In genomic region chr15:40859206-40859851, GRCh38 we compare ENCODE assay signal across 1 cellular context.
TF ChIP-seq lines count a peak whose summit lies in the region.

No MANE protein-coding gene starts in this region.

TF ChIP-seq in K562, 482 proteins besides CTCF, POLR2A, EP300 and RAD21 (continued from another document):
- TF ChIP-seq MCM5 (IDR thresholded peaks at IDR 0.05; ENCODE audit: low read depth) (no peak), SUPT5H (IDR thresholded peaks at IDR 0.05) (no peak), MYC (IDR thresholded peaks at IDR 0.05; ENCODE audit: low read depth, low read length) (0 out of 2 replicates have a peak, but pooled peaks have one; percentile 37), MYC (CRISPR knock-in tag; IDR thresholded peaks at IDR 0.05; ENCODE audit: borderline replicate concordance, low read depth) (no peak), BHLHE40 (IDR thresholded peaks at IDR 0.05; ENCODE audit: low read length) (peak; percentile 73), ZBTB11 (CRISPR knock-in tag; IDR thresholded peaks at IDR 0.05) (no peak), SPI1 (IDR thresholded peaks at IDR 0.05; ENCODE audit: borderline replicate concordance, low read depth, low read length) (no peak), GTF2F1 (IDR thresholded peaks at IDR 0.05; ENCODE audit: low read depth, low read length) (no peak), RBM17 (IDR thresholded peaks at IDR 0.05; ENCODE audit: borderline replicate concordance, low read depth, low read length) (no peak), XRCC4 (IDR thresholded peaks at IDR 0.05; ENCODE audit: extremely low read depth, insufficient read depth, insufficient read length) (no peak), ZNF778 (CRISPR knock-in tag; IDR thresholded peaks at IDR 0.05) (no peak), CEBPG (CRISPR knock-in tag; IDR thresholded peaks at IDR 0.05) (no peak), CEBPG (tag; conservative IDR thresholded peaks at IDR 0.05 in 1 of 2, IDR thresholded peaks at IDR 0.05 in 1 of 2) (no peak), KHSRP (IDR thresholded peaks at IDR 0.05) (no peak), CC2D1A (IDR thresholded peaks at IDR 0.05) (0 out of 2 replicates have a peak, but pooled peaks have one; percentile 20), CTBP1 (IDR thresholded peaks at IDR 0.05; ENCODE audit: borderline replicate concordance) (peak; percentile 61; the same call in 1 of the 2 replicates), ZNF282 (CRISPR knock-in tag; IDR thresholded peaks at IDR 0.05) (0 out of 2 replicates have a peak, but pooled peaks have one; percentile 45), FOXK1 (CRISPR knock-in tag; IDR thresholded peaks at IDR 0.05; ENCODE audit: borderline replicate concordance) (no peak), SMARCE1 (IDR thresholded peaks at IDR 0.05) (no peak), CREM (IDR thresholded peaks at IDR 0.05; ENCODE audit: low read depth) (peak; percentile 60), NCOA2 (IDR thresholded peaks at IDR 0.05; ENCODE audit: partially characterized antibody in 2 of 2) (no peak), CREB1 (IDR thresholded peaks at IDR 0.05) (no peak), CREB1 (CRISPR knock-in tag; IDR thresholded peaks at IDR 0.05) (no peak), KLF16 (IDR thresholded peaks at IDR 0.05) (0 out of 2 replicates have a peak, but pooled peaks have one; percentile 31), SP2 (IDR thresholded peaks at IDR 0.05; ENCODE audit: extremely low read depth, low read depth, low read length, poor library complexity, severe bottlenecking) (no peak), HDAC2 (IDR thresholded peaks at IDR 0.05) (no peak), NELFE (IDR thresholded peaks at IDR 0.05; ENCODE audit: insufficient read depth, insufficient read length) (no peak), EP400 (IDR thresholded peaks at IDR 0.05) (no peak), GATAD2A (IDR thresholded peaks at IDR 0.05) (0 out of 2 replicates have a peak, but pooled peaks have one; percentile 40), KAT8 (IDR thresholded peaks at IDR 0.05; ENCODE audit: low read depth) (no peak), CXXC5 (CRISPR knock-in tag; IDR thresholded peaks at IDR 0.05) (peak; percentile 34; the same call in 1 of the 2 replicates), RCOR1 (IDR thresholded peaks at IDR 0.05; ENCODE audit: borderline replicate concordance in 1 of 2, low read depth in 2 of 2, low read length in 2 of 2) (0 out of 4 replicates have a peak, but pooled peaks of 1 of the 2 experiments have one; percentile 34), POU5F1 (IDR thresholded peaks at IDR 0.05; ENCODE audit: borderline replicate concordance, low read depth, low read length, partially characterized antibody) (no peak), PHTF2 (CRISPR knock-in tag; IDR thresholded peaks at IDR 0.05) (no peak)
- TF ChIP-seq, protein P1, sequence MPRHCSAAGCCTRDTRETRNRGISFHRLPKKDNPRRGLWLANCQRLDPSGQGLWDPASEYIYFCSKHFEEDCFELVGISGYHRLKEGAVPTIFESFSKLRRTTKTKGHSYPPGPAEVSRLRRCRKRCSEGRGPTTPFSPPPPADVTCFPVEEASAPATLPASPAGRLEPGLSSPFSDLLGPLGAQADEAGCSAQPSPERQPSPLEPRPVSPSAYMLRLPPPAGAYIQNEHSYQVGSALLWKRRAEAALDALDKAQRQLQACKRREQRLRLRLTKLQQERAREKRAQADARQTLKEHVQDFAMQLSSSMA (CRISPR knock-in tag; IDR thresholded peaks at IDR 0.05) = no peak
- TF ChIP-seq, protein P2, sequence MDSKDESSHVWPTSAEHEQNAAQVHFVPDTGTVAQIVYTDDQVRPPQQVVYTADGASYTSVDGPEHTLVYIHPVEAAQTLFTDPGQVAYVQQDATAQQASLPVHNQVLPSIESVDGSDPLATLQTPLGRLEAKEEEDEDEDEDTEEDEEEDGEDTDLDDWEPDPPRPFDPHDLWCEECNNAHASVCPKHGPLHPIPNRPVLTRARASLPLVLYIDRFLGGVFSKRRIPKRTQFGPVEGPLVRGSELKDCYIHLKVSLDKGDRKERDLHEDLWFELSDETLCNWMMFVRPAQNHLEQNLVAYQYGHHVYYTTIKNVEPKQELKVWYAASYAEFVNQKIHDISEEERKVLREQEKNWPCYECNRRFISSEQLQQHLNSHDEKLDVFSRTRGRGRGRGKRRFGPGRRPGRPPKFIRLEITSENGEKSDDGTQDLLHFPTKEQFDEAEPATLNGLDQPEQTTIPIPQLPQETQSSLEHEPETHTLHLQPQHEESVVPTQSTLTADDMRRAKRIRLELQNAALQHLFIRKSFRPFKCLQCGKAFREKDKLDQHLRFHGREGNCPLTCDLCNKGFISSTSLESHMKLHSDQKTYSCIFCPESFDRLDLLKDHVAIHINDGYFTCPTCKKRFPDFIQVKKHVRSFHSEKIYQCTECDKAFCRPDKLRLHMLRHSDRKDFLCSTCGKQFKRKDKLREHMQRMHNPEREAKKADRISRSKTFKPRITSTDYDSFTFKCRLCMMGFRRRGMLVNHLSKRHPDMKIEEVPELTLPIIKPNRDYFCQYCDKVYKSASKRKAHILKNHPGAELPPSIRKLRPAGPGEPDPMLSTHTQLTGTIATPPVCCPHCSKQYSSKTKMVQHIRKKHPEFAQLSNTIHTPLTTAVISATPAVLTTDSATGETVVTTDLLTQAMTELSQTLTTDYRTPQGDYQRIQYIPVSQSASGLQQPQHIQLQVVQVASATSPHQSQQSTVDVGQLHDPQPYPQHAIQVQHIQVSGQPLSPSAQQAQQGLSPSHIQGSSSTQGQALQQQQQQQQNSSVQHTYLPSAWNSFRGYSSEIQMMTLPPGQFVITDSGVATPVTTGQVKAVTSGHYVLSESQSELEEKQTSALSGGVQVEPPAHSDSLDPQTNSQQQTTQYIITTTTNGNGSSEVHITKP (IDR thresholded peaks at IDR 0.05; ENCODE audit: partially characterized antibody) = peak; percentile 17
- TF ChIP-seq, protein P3, sequence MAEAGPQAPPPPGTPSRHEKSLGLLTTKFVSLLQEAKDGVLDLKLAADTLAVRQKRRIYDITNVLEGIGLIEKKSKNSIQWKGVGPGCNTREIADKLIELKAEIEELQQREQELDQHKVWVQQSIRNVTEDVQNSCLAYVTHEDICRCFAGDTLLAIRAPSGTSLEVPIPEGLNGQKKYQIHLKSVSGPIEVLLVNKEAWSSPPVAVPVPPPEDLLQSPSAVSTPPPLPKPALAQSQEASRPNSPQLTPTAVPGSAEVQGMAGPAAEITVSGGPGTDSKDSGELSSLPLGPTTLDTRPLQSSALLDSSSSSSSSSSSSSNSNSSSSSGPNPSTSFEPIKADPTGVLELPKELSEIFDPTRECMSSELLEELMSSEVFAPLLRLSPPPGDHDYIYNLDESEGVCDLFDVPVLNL (CRISPR knock-in tag; IDR thresholded peaks at IDR 0.05; ENCODE audit: low read depth) = no peak
- TF ChIP-seq, protein P4, sequence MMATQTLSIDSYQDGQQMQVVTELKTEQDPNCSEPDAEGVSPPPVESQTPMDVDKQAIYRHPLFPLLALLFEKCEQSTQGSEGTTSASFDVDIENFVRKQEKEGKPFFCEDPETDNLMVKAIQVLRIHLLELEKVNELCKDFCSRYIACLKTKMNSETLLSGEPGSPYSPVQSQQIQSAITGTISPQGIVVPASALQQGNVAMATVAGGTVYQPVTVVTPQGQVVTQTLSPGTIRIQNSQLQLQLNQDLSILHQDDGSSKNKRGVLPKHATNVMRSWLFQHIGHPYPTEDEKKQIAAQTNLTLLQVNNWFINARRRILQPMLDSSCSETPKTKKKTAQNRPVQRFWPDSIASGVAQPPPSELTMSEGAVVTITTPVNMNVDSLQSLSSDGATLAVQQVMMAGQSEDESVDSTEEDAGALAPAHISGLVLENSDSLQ (IDR thresholded peaks at IDR 0.05) = no peak
- TF ChIP-seq, protein P5, sequence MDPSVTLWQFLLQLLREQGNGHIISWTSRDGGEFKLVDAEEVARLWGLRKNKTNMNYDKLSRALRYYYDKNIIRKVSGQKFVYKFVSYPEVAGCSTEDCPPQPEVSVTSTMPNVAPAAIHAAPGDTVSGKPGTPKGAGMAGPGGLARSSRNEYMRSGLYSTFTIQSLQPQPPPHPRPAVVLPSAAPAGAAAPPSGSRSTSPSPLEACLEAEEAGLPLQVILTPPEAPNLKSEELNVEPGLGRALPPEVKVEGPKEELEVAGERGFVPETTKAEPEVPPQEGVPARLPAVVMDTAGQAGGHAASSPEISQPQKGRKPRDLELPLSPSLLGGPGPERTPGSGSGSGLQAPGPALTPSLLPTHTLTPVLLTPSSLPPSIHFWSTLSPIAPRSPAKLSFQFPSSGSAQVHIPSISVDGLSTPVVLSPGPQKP (CRISPR knock-in tag; IDR thresholded peaks at IDR 0.05) = no peak
